In the genomic region with DNA sequence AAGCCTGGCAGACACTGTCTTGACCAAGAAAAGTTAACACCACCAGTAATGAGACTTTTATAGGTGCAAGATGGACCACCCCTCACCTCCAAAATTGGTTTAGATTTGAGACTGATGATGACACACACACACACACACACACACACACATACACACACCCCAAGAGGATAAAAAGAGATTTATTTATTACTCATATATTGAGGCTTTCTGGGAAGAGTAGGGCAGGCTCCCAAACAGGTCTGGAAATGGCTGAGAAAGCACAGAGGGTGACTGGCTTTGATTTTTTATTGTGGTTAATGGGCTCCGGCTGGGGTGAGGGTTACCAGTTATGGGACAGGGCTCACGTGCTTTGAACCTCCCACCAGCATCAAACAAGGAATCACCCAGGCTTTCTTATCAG, we compare ENCODE assay signal across 29 cellular contexts.
"Had no signal": no experiment of that assay in that cellular context is flagged by ENCODE, and none has a peak within 500 bp of the region (broad histone marks: within the 10 kb centered on the region; RNA-seq: fewer than 3 reads in every experiment).

No MANE protein-coding gene starts in this region.

- H3K36me3 ChIP-seq: ascending aorta, breast epithelium, cardiac muscle cell, colonic mucosa, heart left ventricle, WERI-Rb-1 had no signal

- DNase-seq: activated B cell treated with CpG ODN at 0.5 μM for 24 hours; activated CD4-positive, alpha-beta memory T cell treated with anti-CD3 and anti-CD28 coated beads, Interleukin-2, amount 10 ng/mL, durations not matched to agents 7 days and 5 days; activated CD4-positive, alpha-beta T cell treated with anti-CD3 and anti-CD28 coated beads for 48 hours; activated CD4-positive, alpha-beta T cell treated with anti-CD3 and anti-CD28 coated beads, Interleukin-2, amount 50 U/mL, for 4 hours; activated CD8-positive, alpha-beta memory T cell treated with anti-CD3 and anti-CD28 coated beads, Interleukin-2, amount 50 U/mL, for 48 hours; activated gamma-delta T cell; activated naive CD4-positive, alpha-beta T cell; activated naive CD4-positive, alpha-beta T cell treated with anti-CD3 and anti-CD28 coated beads, Interleukin-2, amount 10 ng/mL, durations not matched to agents 7 days and 5 days; activated naive CD8-positive, alpha-beta T cell treated with anti-CD3 and anti-CD28 coated beads, Interleukin-2, amount 10 ng/mL, durations not matched to agents 7 days and 5 days; activated T-cell treated with anti-CD3 and anti-CD28 coated beads for 4 hours; activated T-cell treated with anti-CD3 and anti-CD28 coated beads, Interleukin-2, amount 50 U/mL, for 24 hours; activated T-cell treated with anti-CD3 and anti-CD28 coated beads, Interleukin-2, amount 50 U/mL, for 72 hours; central memory CD4-positive, alpha-beta T cell; cerebellar nuclear complex; colonic mucosa; effector CD8-positive, alpha-beta T cell; foreskin fibroblast; glutamatergic neuron; heart left ventricle; T-cell; T1000; WERI-Rb-1 had no signal

- H3K27ac ChIP-seq: ascending aorta, breast epithelium, cardiac muscle cell, colonic mucosa, epithelial cell of prostate, heart left ventricle, WERI-Rb-1 had no signal

- H3K4me1 ChIP-seq: ascending aorta, breast epithelium, colonic mucosa, heart left ventricle had no signal

- FAIRE-seq: endometrium, endothelial cell of umbilical vein, frontal cortex had no signal

- H3K9me3 ChIP-seq: colonic mucosa had no signal

- H3K27me3 ChIP-seq: ascending aorta, breast epithelium, cardiac muscle cell, colonic mucosa, heart left ventricle had no signal

- H3K4me3 ChIP-seq: ascending aorta, breast epithelium, cardiac muscle cell, colonic mucosa, heart left ventricle had no signal
